9 cellular contexts compared by ENCODE assay signal in genomic region chr2:44358498-44358897, GRCh38. TPM values are rescaled to one million over a fixed set of nuclear protein-coding genes. Genes with fewer than 3 reads are reported as not detected.
DNase-seq lines count a peak whose midpoint lies in the region; ATAC-seq and TF ChIP-seq lines count a peak whose summit lies in the region.
"Had no signal": no experiment of that assay in that cellular context is flagged by ENCODE, and none has a peak within 500 bp of the region (broad histone marks: within the 10 kb centered on the region; RNA-seq: fewer than 3 reads in every experiment).

No MANE protein-coding gene starts in this region.

- H3K27ac Mint-ChIP-seq in HFFc6, result no peak overlapping the region; the same call in 1 of the 2 replicates
- H3K27ac Mint-ChIP-seq: activated naive CD8-positive, alpha-beta T cell treated with anti-CD3 and anti-CD28 coated beads, Interleukin-2, amount 10 ng/mL, durations not matched to agents 7 days and 5 days had no signal

- no peaks in the 10 kb centered on the region for H3K9me3 Mint-ChIP-seq in HFFc6
- H3K9me3 Mint-ChIP-seq: activated naive CD8-positive, alpha-beta T cell treated with anti-CD3 and anti-CD28 coated beads, Interleukin-2, amount 10 ng/mL, durations not matched to agents 7 days and 5 days had no signal

- no peak for TF ChIP-seq CTCF in HFFc6 (IDR thresholded peaks at IDR 0.05)

- peaks cover 9% of the 10 kb centered on the region; the same call in 1 of the 2 replicates for H3K36me3 Mint-ChIP-seq in HFFc6 (ENCODE audit: low read depth)
- H3K36me3 Mint-ChIP-seq: activated naive CD8-positive, alpha-beta T cell treated with anti-CD3 and anti-CD28 coated beads, Interleukin-2, amount 10 ng/mL, durations not matched to agents 7 days and 5 days had no signal

- H3K4me3 Mint-ChIP-seq in HFFc6, result no peak overlapping the region
- H3K4me3 Mint-ChIP-seq: activated naive CD8-positive, alpha-beta T cell treated with anti-CD3 and anti-CD28 coated beads, Interleukin-2, amount 10 ng/mL, durations not matched to agents 7 days and 5 days had no signal

- 0 out of 2 replicates have a peak, but pooled peaks cover 5% of the 10 kb centered on the region for H4K20me1 ChIP-seq in BLaER1

- no peak overlapping the region for H3K4me3 ChIP-seq in BLaER1

- no peaks in the 10 kb centered on the region for H3K36me3 ChIP-seq in BLaER1

- H3K4me1 Mint-ChIP-seq in HFFc6 (ENCODE audit: low read depth), result peaks cover 36% of the 10 kb centered on the region

- ATAC-seq in GM19043 (IDR thresholded peaks at IDR 0.05; ENCODE audit: low read depth, unreplicated experiment) (peak; percentile 41), GM19467 (IDR thresholded peaks at IDR 0.05; ENCODE audit: unreplicated experiment) (no peak)

- H3K27ac ChIP-seq in BLaER1, result no peak overlapping the region

- peaks cover 2% of the 10 kb centered on the region; the same call in 1 of the 2 replicates for H3K27me3 Mint-ChIP-seq in HFFc6 (ENCODE audit: insufficient read depth)
- H3K27me3 Mint-ChIP-seq: activated naive CD8-positive, alpha-beta T cell treated with anti-CD3 and anti-CD28 coated beads, Interleukin-2, amount 10 ng/mL, durations not matched to agents 7 days and 5 days had no signal

- DNase-seq in NCI-H2196 treated with DMSO at 0.1 percent for 48 hours (lab: John Stamatoyannopoulos, UW; ENCODE audit: unreplicated experiment), result peak; percentile 56
- peak; percentile 55 for DNase-seq in amniotic epithelial cell (ENCODE audit: low read depth)
- DNase-seq in pulmonary artery endothelial cell (ENCODE audit: low read depth, low spot score), result peak; percentile 41
- DNase-seq in medulla oblongata (ENCODE audit: extremely low spot score), result no peak
- DNase-seq in HFFc6, result no peak
- DNase-seq: activated naive CD8-positive, alpha-beta T cell treated with anti-CD3 and anti-CD28 coated beads, Interleukin-2, amount 10 ng/mL, durations not matched to agents 7 days and 5 days had no signal

- H3K9ac ChIP-seq in BLaER1, result no peak overlapping the region

- peak overlapping the region; percentile 21 for H3K4me2 ChIP-seq in BLaER1

- peaks cover 33% of the 10 kb centered on the region for H3K4me1 ChIP-seq in BLaER1

- H3K27me3 ChIP-seq in BLaER1, result no peaks in the 10 kb centered on the region

- H3K9me3 ChIP-seq in BLaER1, result no peaks in the 10 kb centered on the region

RNA-seq across cellular contexts. Expression of gene PREPL, which starts 2.8 kb away (rescaled TPM):
- 19.3 and 37.9 TPM in 2 replicates for total RNA-seq in pulmonary artery endothelial cell
- total RNA-seq in HFFc6 (2021; fragmentation: NEBNext Ultra II Directional; extraction: Animal tissue kit (Norgen Biotek cat#: 25700)), result 10 to 100 TPM; 51.5 to 67.1 (median 55.6) TPM

RNA-seq across cellular contexts. Expression of gene CAMKMT, which starts 3.2 kb away (rescaled TPM):
- total RNA-seq in pulmonary artery endothelial cell, result 5.5 and 7.6 TPM in 2 replicates
- total RNA-seq in HFFc6 (2021; fragmentation: NEBNext Ultra II Directional; extraction: Animal tissue kit (Norgen Biotek cat#: 25700)), result 1 to 10 TPM; 5.1 to 8.6 (median 7.0) TPM

Comparison
In these comparisons a context has a peak if more than half of its experiments do, and no peak if none do; other contexts are left out.
1. DNase-seq: peak in NCI-H2196 treated with DMSO at 0.1 percent for 48 hours (single experiment), amniotic epithelial cell (single experiment) and pulmonary artery endothelial cell (single experiment); none in medulla oblongata (single experiment) and HFFc6 (single experiment).